14 cellular contexts compared by ENCODE assay signal in genomic region chr19:35110974-35111373, GRCh38. TPM values are rescaled to one million over a fixed set of nuclear protein-coding genes. Genes with fewer than 3 reads are reported as not detected.
"Had no signal": no experiment of that assay in that cellular context is flagged by ENCODE, and none has a peak within 500 bp of the region (broad histone marks: within the 10 kb centered on the region; RNA-seq: fewer than 3 reads in every experiment).

No MANE protein-coding gene starts in this region.

- H3K9me3 Mint-ChIP-seq: activated naive CD8-positive, alpha-beta T cell treated with anti-CD3 and anti-CD28 coated beads, Interleukin-2, amount 50 U/mL, for 24 hours; mesothelial cell of epicardium; T-cell had no signal

- H3K9ac ChIP-seq: parathyroid adenoma had no signal

- H3K4me3 Mint-ChIP-seq: activated naive CD8-positive, alpha-beta T cell treated with anti-CD3 and anti-CD28 coated beads, Interleukin-2, amount 50 U/mL, for 24 hours; mesothelial cell of epicardium; T-cell; type B pancreatic cell had no signal

- H3K27me3 ChIP-seq: cardiac muscle cell had no signal

- FAIRE-seq: astrocyte, colon had no signal

- H3K79me2 ChIP-seq: parathyroid adenoma had no signal

- H3K4me1 ChIP-seq: parathyroid adenoma had no signal

- DNase-seq: activated CD4-positive, alpha-beta T cell treated with anti-CD3 and anti-CD28 coated beads for 48 hours; activated naive CD4-positive, alpha-beta T cell treated with Interleukin-2 at 50 U/mL for 16 hours; activated naive CD8-positive, alpha-beta T cell treated with anti-CD3 and anti-CD28 coated beads, Interleukin-2, amount 50 U/mL, for 24 hours; effector CD4-positive, alpha-beta T cell; retina; T-cell had no signal

- H3K27me3 Mint-ChIP-seq: type B pancreatic cell had no signal

- ATAC-seq: activated naive CD8-positive, alpha-beta T cell treated with anti-CD3 and anti-CD28 coated beads, Interleukin-2, amount 50 U/mL, for 24 hours; T-cell had no signal

- H3K27ac Mint-ChIP-seq: activated naive CD8-positive, alpha-beta T cell treated with anti-CD3 and anti-CD28 coated beads, Interleukin-2, amount 50 U/mL, for 24 hours; mesothelial cell of epicardium; T-cell; type B pancreatic cell had no signal

- H3K36me3 Mint-ChIP-seq: mesothelial cell of epicardium, T-cell, type B pancreatic cell had no signal

- H3K36me3 ChIP-seq: cardiac muscle cell had no signal

- H3K4me3 ChIP-seq: cardiac muscle cell, skin epidermis had no signal

- H2AFZ ChIP-seq: parathyroid adenoma had no signal

- H3K27ac ChIP-seq: cardiac muscle cell, parathyroid adenoma had no signal

RNA-seq across cellular contexts. Expression of gene FXYD3, which starts 4.6 kb away (rescaled TPM):
- total RNA-seq: astrocyte, cardiac muscle cell had no signal

RNA-seq across cellular contexts. Expression of gene LGI4, which starts 23.9 kb away (rescaled TPM):
- total RNA-seq: kidney epithelial cell had no signal

RNA-seq across cellular contexts. Expression of gene FXYD1, which starts 27.6 kb away (rescaled TPM):
- total RNA-seq: kidney epithelial cell had no signal

RNA-seq across cellular contexts. Expression of gene FXYD7, which starts 32.1 kb away (rescaled TPM):
- total RNA-seq: astrocyte, kidney epithelial cell had no signal
